8 cellular contexts compared by ENCODE assay signal in the genomic region with DNA sequence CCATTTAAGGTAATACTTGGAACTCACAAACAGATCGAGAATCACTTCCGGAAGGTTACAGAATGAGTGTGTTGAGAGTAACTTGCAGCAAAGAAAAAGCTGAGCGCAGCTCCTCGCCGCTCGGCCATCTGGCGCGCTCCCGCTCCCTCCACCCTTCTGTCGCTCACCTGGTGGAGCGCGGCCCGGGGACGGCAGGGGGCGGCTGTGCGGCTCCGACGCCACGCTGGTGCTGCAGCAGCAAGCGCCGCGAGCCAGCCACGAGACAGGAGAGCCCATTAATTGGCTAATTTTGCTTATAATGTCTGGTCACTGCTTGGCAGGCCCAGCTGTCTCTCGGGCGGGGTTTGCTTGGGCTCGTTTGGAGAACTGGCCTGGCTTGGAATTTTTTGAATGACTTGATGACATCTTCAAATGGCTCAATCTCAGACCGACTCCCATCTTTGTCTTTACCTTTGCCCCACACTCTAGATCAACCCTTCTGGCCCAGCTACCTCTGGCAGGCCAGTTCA.
DNase-seq lines count a peak whose midpoint lies in the region; ATAC-seq and TF ChIP-seq lines count a peak whose summit lies in the region.

No MANE protein-coding gene starts in this region.

- H3K4me1 Mint-ChIP-seq in nephron, result peaks cover 85% of the 10 kb centered on the region

- peak; percentile 63 for DNase-seq in DMS 273 treated with DMSO at 0.1 percent for 48 hours (lab: John Stamatoyannopoulos, UW)
- peak; percentile 56 to 82 for DNase-seq in NCI-H524 (lab: John Stamatoyannopoulos, UW)
- peak; percentile 30 for DNase-seq in choroid plexus epithelial cell (ENCODE audit: low read depth)
- no peak for DNase-seq in activated gamma-delta T cell treated with Interleukin-2 at 50 U/mL for 16 hours
- no peak for DNase-seq in AML-193 (lab: John Stamatoyannopoulos, UW)

- no peaks in the 10 kb centered on the region for H3K36me3 Mint-ChIP-seq in nephron (ENCODE audit: low read depth)

- H3K4me3 Mint-ChIP-seq in nephron, result peak overlapping the region; percentile 46 to 55 (median 46)

- no peaks in the 10 kb centered on the region for H3K27me3 Mint-ChIP-seq in nephron (ENCODE audit: low read depth)

- ATAC-seq in GM21528 (IDR thresholded peaks at IDR 0.05; ENCODE audit: low FRiP score, unreplicated experiment), result peak; percentile 63
- no peak for ATAC-seq in HG03108 (IDR thresholded peaks at IDR 0.05; ENCODE audit: unreplicated experiment)

- H3K4me3 ChIP-seq in choroid plexus epithelial cell (ENCODE audit: low read depth, low read length), result peak overlapping the region; percentile 4

- no peaks in the 10 kb centered on the region for H3K9me3 Mint-ChIP-seq in nephron

- peak; percentile 12 for TF ChIP-seq CTCF in choroid plexus epithelial cell (conservative IDR thresholded peaks at IDR 0.05; ENCODE audit: low read depth, low read length)
- TF ChIP-seq CTCF in nephron (IDR thresholded peaks at IDR 0.05; ENCODE audit: unreplicated experiment in 3 of 3), result peak; percentile 47 to 62 (median 49)

- H3K27ac Mint-ChIP-seq in nephron, result peak overlapping the region; percentile 39 to 95 (median 93)

Comparison
In these comparisons a context has a peak if more than half of its experiments do, and no peak if none do; other contexts are left out.
1. DNase-seq: peak in DMS 273 treated with DMSO at 0.1 percent for 48 hours (single experiment), NCI-H524 (2 of 2) and choroid plexus epithelial cell (single experiment); none in activated gamma-delta T cell treated with Interleukin-2 at 50 U/mL for 16 hours (single experiment) and AML-193 (0 of 2).